Comparison of ENCODE assay signal across 11 cellular contexts in genomic region chr3:188583476-188584161, GRCh38.
DNase-seq lines count a peak whose midpoint lies in the region; ATAC-seq and TF ChIP-seq lines count a peak whose summit lies in the region.
"Had no signal": no experiment of that assay in that cellular context is flagged by ENCODE, and none has a peak within 500 bp of the region (broad histone marks: within the 10 kb centered on the region; RNA-seq: fewer than 3 reads in every experiment).

No MANE protein-coding gene starts in this region.

- TF ChIP-seq CTCF in GM12865 (IDR thresholded peaks at IDR 0.05; ENCODE audit: insufficient read depth, low read depth, low read length, missing control alignments) (no peak), gastroesophageal sphincter (IDR thresholded peaks at IDR 0.05) (no peak)

- no peaks in the 10 kb centered on the region for H3K36me3 ChIP-seq in gastroesophageal sphincter

- H3K4me1 ChIP-seq in gastroesophageal sphincter = peaks cover 27 to 88% (median 38%) of the 10 kb centered on the region in 3 donors

- no peak for TF ChIP-seq EP300 in gastroesophageal sphincter (IDR thresholded peaks at IDR 0.05)

- H3K27me3 ChIP-seq in gastroesophageal sphincter = no peaks in the 10 kb centered on the region

- peak; percentile 31 for ATAC-seq in SK-N-SH treated with all-trans-retinoic acid at 6 μM for 48 hours
- ATAC-seq in gastroesophageal sphincter = no peak
- no peak for ATAC-seq in GM18861 (IDR thresholded peaks at IDR 0.05; ENCODE audit: unreplicated experiment)
- no peak for ATAC-seq in GM18502 (IDR thresholded peaks at IDR 0.05; ENCODE audit: poor library complexity, unreplicated experiment)

- DNase-seq in GM12865 (ENCODE audit: low read depth) (peak; percentile 13), NCI-H524 (lab: John Stamatoyannopoulos, UW) (no peak), 8988T (no peak)
- peak; percentile 8 to 14 for DNase-seq in stimulated activated CD4-positive, alpha-beta T cell treated with anti-CD3 and anti-CD28 coated beads, Interleukin-2, amount 100 ng/mL, for 48 hours
- DNase-seq: activated gamma-delta T cell, GDM1, Right ventricle myocardium superior had no signal

- no peak for TF ChIP-seq POLR2A in gastroesophageal sphincter (IDR thresholded peaks at IDR 0.05)

- no peaks in the 10 kb centered on the region for H3K9me3 ChIP-seq in gastroesophageal sphincter

- WGBS in gastroesophageal sphincter (ENCODE audit: low coverage in 1 of 2), 2 donors = 29 to 45% methylated on average over 6 to 8 of the region's 8 CpGs

- no peak overlapping the region for H3K4me3 ChIP-seq in GM12865 (ENCODE audit: low read depth, low read length)
- no peak overlapping the region for H3K4me3 ChIP-seq in gastroesophageal sphincter

- peak overlapping the region; percentile 61 to 66 (median 64) for H3K27ac ChIP-seq in gastroesophageal sphincter

TF ChIP-seq in SK-N-SH treated with all-trans-retinoic acid at 6 μM for 48 hours, 23 proteins besides CTCF, POLR2A, EP300 and RAD21:
- TF ChIP-seq BACH2 (CRISPR knock-in tag; IDR thresholded peaks at IDR 0.05; ENCODE audit: borderline replicate concordance) (no peak), ZC3H10 (CRISPR knock-in tag; IDR thresholded peaks at IDR 0.05) (no peak), OSR1 (CRISPR knock-in tag; IDR thresholded peaks at IDR 0.05) (no peak), RARB (CRISPR knock-in tag; IDR thresholded peaks at IDR 0.05) (no peak), ZNF8 (CRISPR knock-in tag; IDR thresholded peaks at IDR 0.05) (no peak), CSDC2 (CRISPR knock-in tag; IDR thresholded peaks at IDR 0.05) (no peak), PPARA (CRISPR knock-in tag; IDR thresholded peaks at IDR 0.05; ENCODE audit: borderline replicate concordance) (no peak), GLIS3 (CRISPR knock-in tag; IDR thresholded peaks at IDR 0.05) (no peak), ZFP30 (CRISPR knock-in tag; IDR thresholded peaks at IDR 0.05) (no peak), TSHZ2 (CRISPR knock-in tag; IDR thresholded peaks at IDR 0.05) (no peak), ISL1 (CRISPR knock-in tag; IDR thresholded peaks at IDR 0.05) (no peak), POU6F1 (CRISPR knock-in tag; IDR thresholded peaks at IDR 0.05; ENCODE audit: borderline replicate concordance, low read depth) (no peak), ARNTL (CRISPR knock-in tag; IDR thresholded peaks at IDR 0.05; ENCODE audit: borderline replicate concordance, low read depth) (no peak), ZNF70 (CRISPR knock-in tag; IDR thresholded peaks at IDR 0.05) (no peak), SNAI2 (CRISPR knock-in tag; IDR thresholded peaks at IDR 0.05) (no peak), PATZ1 (CRISPR knock-in tag; IDR thresholded peaks at IDR 0.05; ENCODE audit: borderline replicate concordance) (no peak), ZFP3 (CRISPR knock-in tag; IDR thresholded peaks at IDR 0.05) (no peak)
- TF ChIP-seq, protein P1, sequence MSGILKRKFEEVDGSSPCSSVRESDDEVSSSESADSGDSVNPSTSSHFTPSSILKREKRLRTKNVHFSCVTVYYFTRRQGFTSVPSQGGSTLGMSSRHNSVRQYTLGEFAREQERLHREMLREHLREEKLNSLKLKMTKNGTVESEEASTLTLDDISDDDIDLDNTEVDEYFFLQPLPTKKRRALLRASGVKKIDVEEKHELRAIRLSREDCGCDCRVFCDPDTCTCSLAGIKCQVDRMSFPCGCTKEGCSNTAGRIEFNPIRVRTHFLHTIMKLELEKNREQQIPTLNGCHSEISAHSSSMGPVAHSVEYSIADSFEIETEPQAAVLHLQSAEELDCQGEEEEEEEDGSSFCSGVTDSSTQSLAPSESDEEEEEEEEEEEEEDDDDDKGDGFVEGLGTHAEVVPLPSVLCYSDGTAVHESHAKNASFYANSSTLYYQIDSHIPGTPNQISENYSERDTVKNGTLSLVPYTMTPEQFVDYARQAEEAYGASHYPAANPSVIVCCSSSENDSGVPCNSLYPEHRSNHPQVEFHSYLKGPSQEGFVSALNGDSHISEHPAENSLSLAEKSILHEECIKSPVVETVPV (CRISPR knock-in tag; IDR thresholded peaks at IDR 0.05) = no peak
- TF ChIP-seq, protein P2, sequence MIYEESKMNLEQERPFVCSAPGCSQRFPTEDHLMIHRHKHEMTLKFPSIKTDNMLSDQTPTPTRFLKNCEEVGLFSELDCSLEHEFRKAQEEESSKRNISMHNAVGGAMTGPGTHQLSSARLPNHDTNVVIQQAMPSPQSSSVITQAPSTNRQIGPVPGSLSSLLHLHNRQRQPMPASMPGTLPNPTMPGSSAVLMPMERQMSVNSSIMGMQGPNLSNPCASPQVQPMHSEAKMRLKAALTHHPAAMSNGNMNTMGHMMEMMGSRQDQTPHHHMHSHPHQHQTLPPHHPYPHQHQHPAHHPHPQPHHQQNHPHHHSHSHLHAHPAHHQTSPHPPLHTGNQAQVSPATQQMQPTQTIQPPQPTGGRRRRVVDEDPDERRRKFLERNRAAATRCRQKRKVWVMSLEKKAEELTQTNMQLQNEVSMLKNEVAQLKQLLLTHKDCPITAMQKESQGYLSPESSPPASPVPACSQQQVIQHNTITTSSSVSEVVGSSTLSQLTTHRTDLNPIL (CRISPR knock-in tag; IDR thresholded peaks at IDR 0.05; ENCODE audit: low read depth) = no peak

Comparison
In these comparisons a context has a peak if more than half of its experiments do, and no peak if none do; other contexts are left out.
1. DNase-seq: peak in GM12865 (single experiment) and stimulated activated CD4-positive, alpha-beta T cell treated with anti-CD3 and anti-CD28 coated beads, Interleukin-2, amount 100 ng/mL, for 48 hours (2 of 2); none in NCI-H524 (0 of 2) and 8988T (single experiment).